ENCODE assay signal across 1 cellular context in genomic region chr7:89264126-89264525, GRCh38.
TF ChIP-seq lines count a peak whose summit lies in the region.

No MANE protein-coding gene starts in this region.

TF ChIP-seq in H1, 55 proteins besides CTCF, POLR2A, EP300 and RAD21:
- no peak for TF ChIP-seq CHD7 (IDR thresholded peaks at IDR 0.05; ENCODE audit: insufficient replicate concordance, low read length)
- no peak for TF ChIP-seq PHF8 (conservative IDR thresholded peaks at IDR 0.05; ENCODE audit: low read depth, low read length)
TF ChIP-seq in H1: peak in this region for 0.
